Comparison of ENCODE assay signal across 9 cellular contexts in genomic region chr17:68539536-68540469, GRCh38. TPM values are rescaled to one million over a fixed set of nuclear protein-coding genes. Genes with fewer than 3 reads are reported as not detected.
DNase-seq lines count a peak whose midpoint lies in the region; ATAC-seq and TF ChIP-seq lines count a peak whose summit lies in the region.
"Had no signal": no experiment of that assay in that cellular context is flagged by ENCODE, and none has a peak within 500 bp of the region (broad histone marks: within the 10 kb centered on the region; RNA-seq: fewer than 3 reads in every experiment).

No MANE protein-coding gene starts in this region.

- no peak overlapping the region for H3K27ac Mint-ChIP-seq in activated T-helper 17 cell treated with anti-CD3 and anti-CD28 coated beads, Interleukin-2, amount 50 U/mL, for 72 hours

- no peak overlapping the region for H3K4me3 ChIP-seq in AG04450 (ENCODE audit: low read depth, low read length)

- no peaks in the 10 kb centered on the region for H3K4me1 Mint-ChIP-seq in activated T-helper 17 cell treated with anti-CD3 and anti-CD28 coated beads, Interleukin-2, amount 50 U/mL, for 72 hours

- no peak overlapping the region for H3K4me3 Mint-ChIP-seq in activated T-helper 17 cell treated with anti-CD3 and anti-CD28 coated beads, Interleukin-2, amount 50 U/mL, for 72 hours

- no peaks in the 10 kb centered on the region for H3K27me3 ChIP-seq in AG04450 (ENCODE audit: control insufficient read depth, insufficient read depth, low read length)

- TF ChIP-seq CTCF in AG04450 (IDR thresholded peaks at IDR 0.05; ENCODE audit: low read depth, low read length), result peak; percentile 14; the same call in 1 of the 2 replicates

- peaks cover 41% of the 10 kb centered on the region for H3K36me3 Mint-ChIP-seq in activated T-helper 17 cell treated with anti-CD3 and anti-CD28 coated beads, Interleukin-2, amount 50 U/mL, for 72 hours (ENCODE audit: low read depth)

- CTCF ChIA-PET in AG04450 (lab: Charles Lee), result interaction anchor here (1.8 kb wide), 1 partner anchor 220 kb away, joined by 5 read pairs; no protein-coding TSS in a partner anchor

- no peaks in the 10 kb centered on the region for H3K9me3 Mint-ChIP-seq in activated T-helper 17 cell treated with anti-CD3 and anti-CD28 coated beads, Interleukin-2, amount 50 U/mL, for 72 hours

- ATAC-seq in GM19035 (IDR thresholded peaks at IDR 0.05; ENCODE audit: unreplicated experiment) (peak; percentile 49), GM21447 (IDR thresholded peaks at IDR 0.05; ENCODE audit: unreplicated experiment) (no peak)
- peak; percentile 5 for ATAC-seq in activated T-helper 17 cell treated with anti-CD3 and anti-CD28 coated beads, Interleukin-2, amount 50 U/mL, for 72 hours (replicated peaks)

- H3K27ac ChIP-seq in AG04450 (ENCODE audit: low read depth, low read length), result no peak overlapping the region

- DNase-seq in AG04450 (ENCODE audit: low read depth, low spot score), result no peak
- DNase-seq in left kidney (ENCODE audit: low read depth, low spot score), result peak; percentile 70
- DNase-seq in SHP77 treated with DMSO at 0.1 percent for 48 hours (lab: John Stamatoyannopoulos, UW), result no peak
- DNase-seq in DMS79 treated with DMSO at 0.1 percent for 48 hours (lab: John Stamatoyannopoulos, UW), result no peak
- DNase-seq in DMS79 (lab: John Stamatoyannopoulos, UW), result no peak
- DNase-seq: left cardiac atrium had no signal

- POLR2A ChIA-PET in AG04450 (lab: Yijun Ruan, JAX), result interaction anchor here (0.5 to 0.8 kb wide), 3 partner anchors 158 to 342 kb away, joined by 3 to 6 read pairs (median 3); no protein-coding TSS in a partner anchor

- no peaks in the 10 kb centered on the region for H3K9me3 ChIP-seq in AG04450 (ENCODE audit: control insufficient read depth, insufficient read depth, low read length)

- H3K27me3 Mint-ChIP-seq in activated T-helper 17 cell treated with anti-CD3 and anti-CD28 coated beads, Interleukin-2, amount 50 U/mL, for 72 hours, result no peaks in the 10 kb centered on the region

RNA-seq across cellular contexts. Expression of gene PRKAR1A, which starts 27.6 kb away (rescaled TPM):
- 238 and 282 TPM in 2 replicates for polyA plus RNA-seq in AG04450 (2011; rRNA removed)
- polyA minus RNA-seq in AG04450 (2011; rRNA and poly(A)+ RNA removed), result 308 and 368 TPM in 2 replicates
- total RNA-seq in activated T-helper 17 cell treated with anti-CD3 and anti-CD28 coated beads, Interleukin-2, amount 50 U/mL, for 72 hours, result 100 to 1,000 TPM; 175 to 186 TPM
